Comparison of ENCODE assay signal across 17 cellular contexts in the genomic region with DNA sequence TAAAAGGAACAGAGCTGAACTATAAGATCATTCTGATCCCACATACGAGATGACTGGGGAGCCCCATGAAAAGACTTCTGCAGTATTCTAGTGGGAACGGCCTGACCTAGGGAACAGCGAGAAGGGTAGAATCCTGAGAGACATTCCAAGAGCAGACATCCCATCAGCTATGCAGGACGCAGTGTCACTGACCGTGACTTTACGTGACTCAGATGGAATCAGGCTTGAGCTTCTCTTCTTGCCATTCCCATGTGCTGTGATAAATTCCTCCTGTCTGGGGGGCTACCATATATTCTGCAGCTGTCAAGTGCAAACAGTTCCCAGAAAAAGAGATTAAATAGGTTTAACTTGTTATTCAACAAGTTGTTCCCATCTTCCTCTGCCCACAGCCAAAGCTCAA.
DNase-seq lines count a peak whose midpoint lies in the region; ATAC-seq and TF ChIP-seq lines count a peak whose summit lies in the region.
"Had no signal": no experiment of that assay in that cellular context is flagged by ENCODE, and none has a peak within 500 bp of the region (broad histone marks: within the 10 kb centered on the region; RNA-seq: fewer than 3 reads in every experiment).

No MANE protein-coding gene starts in this region.

- TF ChIP-seq CTCF in PC-3 (conservative IDR thresholded peaks at IDR 0.05; ENCODE audit: low read depth, low read length) (no peak), chondrocyte (IDR thresholded peaks at IDR 0.05) (no peak)

- peaks cover 19% of the 10 kb centered on the region for H3K4me1 ChIP-seq in PC-3 (ENCODE audit: insufficient read depth, low read length)
- H3K4me1 ChIP-seq: HAP-1 had no signal

- no peaks in the 10 kb centered on the region for H3K27me3 Mint-ChIP-seq in chondrocyte (ENCODE audit: low read depth)

- peaks cover 1% of the 10 kb centered on the region for H3K36me3 Mint-ChIP-seq in chondrocyte (ENCODE audit: low read depth)

- POLR2A ChIA-PET in PC-3 (lab: Charles Lee; ENCODE audit: unreplicated experiment), result no interaction called here

- no peak overlapping the region for H2AFZ ChIP-seq in PC-3 (ENCODE audit: low read length)

- H3K4me3 ChIP-seq in PC-3 (ENCODE audit: low read length) (no peak overlapping the region), skeletal muscle cell (ENCODE audit: low read depth, low read length) (no peak overlapping the region)
- H3K4me3 ChIP-seq: A549, HAP-1, K562 had no signal

- H3K36me3 ChIP-seq in PC-3 (ENCODE audit: low read depth, low read length), result no peaks in the 10 kb centered on the region
- H3K36me3 ChIP-seq: HAP-1 had no signal

- no peaks in the 10 kb centered on the region for H3K27me3 ChIP-seq in PC-3 (ENCODE audit: low read length)

- no TSS peak for BruUV-seq in PC-3 (replicated peaks; lab: Mats Ljungman, UMichigan)

- CTCF ChIA-PET in PC-3 (lab: Charles Lee), result interaction anchor here (0.9 kb wide), 1 partner anchor 61 kb away, joined by 3 read pairs; no protein-coding TSS in a partner anchor

- intact Hi-C loops in PC-3 (cut with micrococcal nuclease), result no loop called here

- no peaks in the 10 kb centered on the region for H3K9me3 ChIP-seq in PC-3 (ENCODE audit: low read length)
- H3K9me3 ChIP-seq: A549, HAP-1 had no signal

- no peaks in the 10 kb centered on the region for H3K79me2 ChIP-seq in PC-3 (ENCODE audit: low read length)

- peaks cover 38% of the 10 kb centered on the region for H3K4me1 Mint-ChIP-seq in chondrocyte (ENCODE audit: low read depth)

- no peaks in the 10 kb centered on the region for H3F3A ChIP-seq in PC-3 (ENCODE audit: low read length, unreplicated experiment)

- DNase-seq in Daoy (ENCODE audit: low read depth) (peak; percentile 54), PC-3 (no peak), chondrocyte (ENCODE audit: low spot score) (no peak), skeletal muscle cell (ENCODE audit: low read depth) (peak; percentile 65), G401 (ENCODE audit: low spot score) (no peak)
- no peak for DNase-seq in stimulated activated CD4-positive, alpha-beta T cell treated with anti-CD3 and anti-CD28 coated beads, Interleukin-2, amount 100 ng/mL, for 24 hours
- DNase-seq in effector CD4-positive, alpha-beta T cell, result no peak
- DNase-seq: COR-L47, MV-4-11, NCI-H1417, NCI-H187 treated with DMSO at 0.1 percent for 48 hours, NCI-H446, NCI-H69 had no signal

- in situ Hi-C loops in G401 (cut with HindIII; ENCODE audit: low sequenced_read_pairs), result no loop called here

- H3K4me3 Mint-ChIP-seq in chondrocyte (ENCODE audit: unreplicated experiment), result no peak overlapping the region

- no peaks in the 10 kb centered on the region for H3K9me3 Mint-ChIP-seq in chondrocyte (ENCODE audit: low read depth)

- peak overlapping the region; percentile 19; the same call in 1 of the 2 replicates for H3K27ac ChIP-seq in PC-3 (ENCODE audit: low read length)
- H3K27ac ChIP-seq: HL-60 had no signal

- H3K27ac Mint-ChIP-seq in chondrocyte (ENCODE audit: unreplicated experiment), result peak overlapping the region; percentile 76

- no peaks in the 10 kb centered on the region for H4K20me1 ChIP-seq in PC-3 (ENCODE audit: low read length)

- H3K9me2 ChIP-seq in PC-3 (replicated peaks; ENCODE audit: low read length), result no peaks in the 10 kb centered on the region

- H3K9ac ChIP-seq in PC-3 (ENCODE audit: low read length), result no peak overlapping the region

- ATAC-seq in PC-3, result peak; percentile 25; the same call in 1 of the 2 replicates
- ATAC-seq: A549, K562 had no signal

- H3K4me2 ChIP-seq in PC-3 (ENCODE audit: low read length), result peak overlapping the region; percentile 47

Comparison
In these comparisons a context has a peak if more than half of its experiments do, and no peak if none do; other contexts are left out.
1. DNase-seq: peak in Daoy (single experiment) and skeletal muscle cell (single experiment); none in PC-3 (single experiment), chondrocyte (single experiment), stimulated activated CD4-positive, alpha-beta T cell treated with anti-CD3 and anti-CD28 coated beads, Interleukin-2, amount 100 ng/mL, for 24 hours (0 of 2), effector CD4-positive, alpha-beta T cell (single experiment) and G401 (single experiment).